ENCODE assay signal across 8 cellular contexts in the genomic region with DNA sequence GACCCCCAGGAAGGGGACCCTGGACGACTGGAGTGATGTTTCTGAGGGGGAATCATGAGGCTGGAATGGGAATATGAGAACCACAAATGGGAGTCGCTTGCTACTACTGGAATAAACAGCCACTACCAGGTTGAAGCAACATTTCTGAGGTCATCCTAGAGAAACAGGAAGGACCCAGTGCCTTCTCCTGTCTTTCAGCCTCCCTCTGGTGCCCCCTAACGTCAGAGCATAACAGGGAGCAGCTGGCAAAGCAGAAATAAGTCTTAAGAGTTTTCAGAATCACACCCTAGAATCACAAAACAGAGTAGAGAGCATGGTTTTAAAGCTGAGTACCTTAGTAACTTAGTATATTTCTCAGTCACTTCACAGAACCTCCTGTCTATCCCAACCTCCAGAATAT.
DNase-seq lines count a peak whose midpoint lies in the region; ATAC-seq, FAIRE-seq and TF ChIP-seq lines count a peak whose summit lies in the region.

No MANE protein-coding gene starts in this region.

- H4K20me1 ChIP-seq in MM.1S (ENCODE audit: insufficient read depth, low read length) = no peaks in the 10 kb centered on the region
- H4K20me1 ChIP-seq in mammary epithelial cell (ENCODE audit: insufficient read depth, low read length) = no peaks in the 10 kb centered on the region
- H4K20me1 ChIP-seq in osteoblast (ENCODE audit: insufficient read depth, low read length) = no peaks in the 10 kb centered on the region

- BruUV-seq in mammary epithelial cell (replicated peaks; lab: Mats Ljungman, UMichigan) = no TSS peak

- no peaks in the 10 kb centered on the region for H3K9me3 ChIP-seq in MM.1S (replicated peaks; ENCODE audit: insufficient read depth, low read length)
- H3K9me3 ChIP-seq in mammary epithelial cell (replicated peaks; ENCODE audit: insufficient read depth, low read length) = no peaks in the 10 kb centered on the region
- H3K9me3 ChIP-seq in osteoblast (ENCODE audit: low read depth, low read length) = no peaks in the 10 kb centered on the region
- H3K9me3 ChIP-seq in suprapubic skin = no peaks in the 10 kb centered on the region

- H3K27ac Mint-ChIP-seq in activated T-cell treated with anti-CD3 and anti-CD28 coated beads, Interleukin-2, amount 50 U/mL, for 72 hours = no peak overlapping the region

- peak; percentile 71 for FAIRE-seq in H54 (lab: Jason Lieb, UNC)

- ATAC-seq in activated T-cell treated with anti-CD3 and anti-CD28 coated beads, Interleukin-2, amount 50 U/mL, for 72 hours (replicated peaks in 1 of 2) = no peak

- H3F3A ChIP-seq in MM.1S (ENCODE audit: insufficient read depth, low read length) = no peaks in the 10 kb centered on the region

- WGBS in mammary epithelial cell (ENCODE audit: low coverage, missing lambda C conversion rate) = 0% methylated on average over 3 of the region's 3 CpGs
- 17% methylated on average over 3 of the region's 3 CpGs for WGBS in suprapubic skin

- H3K4me2 ChIP-seq in MM.1S (ENCODE audit: low read depth, low read length) (no peak overlapping the region), mammary epithelial cell (ENCODE audit: insufficient read depth, low read depth, low read length) (no peak overlapping the region), osteoblast (ENCODE audit: insufficient read depth, low read length) (no peak overlapping the region)

- H3K27ac ChIP-seq in MM.1S (ENCODE audit: low read length) (no peak overlapping the region), mammary epithelial cell (ENCODE audit: insufficient read depth, low read depth, low read length) (no peak overlapping the region), osteoblast (ENCODE audit: low read depth, low read length) (no peak overlapping the region), suprapubic skin (no peak overlapping the region)

- in situ Hi-C loops in mammary epithelial cell (cut with MboI; ENCODE audit: low sequenced_read_pairs in 2 of 2) = loop anchor here (25.0 kb wide), 1 partner anchor 333 kb away; no protein-coding TSS in a partner anchor

- H3K4me1 Mint-ChIP-seq in activated T-cell treated with anti-CD3 and anti-CD28 coated beads, Interleukin-2, amount 50 U/mL, for 72 hours (ENCODE audit: low read depth) = no peaks in the 10 kb centered on the region

- no peaks in the 10 kb centered on the region for H3K36me3 Mint-ChIP-seq in activated T-cell treated with anti-CD3 and anti-CD28 coated beads, Interleukin-2, amount 50 U/mL, for 72 hours (ENCODE audit: insufficient read depth in 2 of 2)

- H3K9ac ChIP-seq in MM.1S (ENCODE audit: low read length) (no peak overlapping the region), mammary epithelial cell (ENCODE audit: insufficient read depth, low read length) (no peak overlapping the region)

- H3K27me3 ChIP-seq in MM.1S (replicated peaks; ENCODE audit: insufficient read depth, low read length) (no peaks in the 10 kb centered on the region), mammary epithelial cell (ENCODE audit: insufficient read depth, low read length) (peaks cover 2% of the 10 kb centered on the region), osteoblast (ENCODE audit: insufficient read depth, low read length) (peaks cover 4% of the 10 kb centered on the region), suprapubic skin (no peaks in the 10 kb centered on the region)

- no peak for TF ChIP-seq EP300 in suprapubic skin (IDR thresholded peaks at IDR 0.05)

- H3K79me2 ChIP-seq in MM.1S (ENCODE audit: low read length) = no peaks in the 10 kb centered on the region
- no peaks in the 10 kb centered on the region for H3K79me2 ChIP-seq in mammary epithelial cell (ENCODE audit: insufficient read depth, low read length)
- no peaks in the 10 kb centered on the region for H3K79me2 ChIP-seq in osteoblast (ENCODE audit: insufficient read depth, low read length)

- intact Hi-C loops in mammary epithelial cell (cut with micrococcal nuclease) = loop anchor here (1.0 to 5.0 kb wide), 2 partner anchors 338 to 973 kb away; no protein-coding TSS in a partner anchor

- dilution Hi-C loops in mammary epithelial cell (cut with HindIII; ENCODE audit: low sequenced_read_pairs) = no loop called here

- H3K36me3 ChIP-seq in MM.1S (replicated peaks; ENCODE audit: insufficient read depth, low read length) (no peaks in the 10 kb centered on the region), mammary epithelial cell (ENCODE audit: insufficient read depth, low read length) (no peaks in the 10 kb centered on the region), osteoblast (ENCODE audit: insufficient read depth, low read length) (no peaks in the 10 kb centered on the region), suprapubic skin (no peaks in the 10 kb centered on the region)

- H3K4me3 ChIP-seq in MM.1S (ENCODE audit: low read length) = no peak overlapping the region
- H3K4me3 ChIP-seq in mammary epithelial cell (replicated peaks in 1 of 3; ENCODE audit: insufficient read depth in 1 of 3, low read depth in 2 of 3, low read length in 3 of 3) = no peak overlapping the region
- H3K4me3 ChIP-seq in osteoblast (ENCODE audit: insufficient read depth, low read length) = no peak overlapping the region
- no peak overlapping the region for H3K4me3 ChIP-seq in suprapubic skin

- H3K4me1 ChIP-seq in MM.1S (ENCODE audit: low read length) (no peaks in the 10 kb centered on the region), mammary epithelial cell (ENCODE audit: insufficient read depth, low read length) (no peaks in the 10 kb centered on the region), osteoblast (ENCODE audit: insufficient read depth, low read length) (no peaks in the 10 kb centered on the region), suprapubic skin (no peaks in the 10 kb centered on the region)

- no peak for TF ChIP-seq POLR2A in H54 (IDR thresholded peaks at IDR 0.05; ENCODE audit: low read depth, low read length)
- no peak for TF ChIP-seq POLR2A in suprapubic skin (IDR thresholded peaks at IDR 0.05)

- CTCF ChIA-PET in mammary epithelial cell (lab: Charles Lee; ENCODE audit: low non-redundant PET) = interaction anchor here (0.6 to 0.7 kb wide), 2 partner anchors 120 to 1023 kb away, joined by 3 to 5 read pairs; no protein-coding TSS in a partner anchor

- H3K9me3 Mint-ChIP-seq in activated T-cell treated with anti-CD3 and anti-CD28 coated beads, Interleukin-2, amount 50 U/mL, for 72 hours = peaks cover 0 to 2% of the 10 kb centered on the region in 2 donors

- no peak overlapping the region for H3K4me3 Mint-ChIP-seq in activated T-cell treated with anti-CD3 and anti-CD28 coated beads, Interleukin-2, amount 50 U/mL, for 72 hours

- DNase-seq in activated T-cell treated with anti-CD3 and anti-CD28 coated beads, Interleukin-2, amount 50 U/mL, for 72 hours = peak; percentile 0 to 1
- no peak for DNase-seq in activated T-cell treated with anti-CD3 and anti-CD28 coated beads, Interleukin-2, amount 50 U/mL, for 1 hour
- peak; percentile 2 for DNase-seq in H54 (ENCODE audit: insufficient read length, low spot score)
- DNase-seq in MM.1S = peak; percentile 48
- DNase-seq in mammary epithelial cell = peak; percentile 32
- DNase-seq in osteoblast (ENCODE audit: insufficient read length, low spot score, missing footprints) = peak; percentile 22
- no peak for DNase-seq in suprapubic skin (ENCODE audit: low spot score in 2 of 2)
- no peak for DNase-seq in activated naive CD4-positive, alpha-beta T cell (lab: John Stamatoyannopoulos, UW)

- H2AFZ ChIP-seq in MM.1S (ENCODE audit: low read length) (peak overlapping the region; percentile 40; the same call in 1 of the 2 replicates), mammary epithelial cell (ENCODE audit: low read depth, low read length) (no peak overlapping the region), osteoblast (ENCODE audit: low read length) (no peak overlapping the region)

- no peaks in the 10 kb centered on the region for H3K9me2 ChIP-seq in MM.1S (replicated peaks; ENCODE audit: insufficient read depth, low read length)

- TF ChIP-seq CTCF in MM.1S (IDR thresholded peaks at IDR 0.05; ENCODE audit: low read length) = peak; percentile 67
- TF ChIP-seq CTCF in mammary epithelial cell (conservative IDR thresholded peaks at IDR 0.05 in 1 of 2, IDR thresholded peaks at IDR 0.05 in 1 of 2; ENCODE audit: extremely low read depth in 1 of 2, insufficient read depth in 1 of 2, low read depth in 1 of 2, low read length in 2 of 2) = peak; percentile 68 to 74
- TF ChIP-seq CTCF in osteoblast (IDR thresholded peaks at IDR 0.05; ENCODE audit: extremely low read depth, low read depth, low read length) = peak; percentile 76
- TF ChIP-seq CTCF in suprapubic skin (IDR thresholded peaks at IDR 0.05) = peak in 1 of 2 donors; percentile 6

- no peaks in the 10 kb centered on the region for H3K27me3 Mint-ChIP-seq in activated T-cell treated with anti-CD3 and anti-CD28 coated beads, Interleukin-2, amount 50 U/mL, for 72 hours (ENCODE audit: low read depth)

Comparison
In these comparisons a context has a peak if more than half of its experiments do, and no peak if none do; other contexts are left out.
1. DNase-seq: peak in activated T-cell treated with anti-CD3 and anti-CD28 coated beads, Interleukin-2, amount 50 U/mL, for 72 hours (2 of 2), H54 (single experiment), MM.1S (single experiment), mammary epithelial cell (single experiment) and osteoblast (single experiment); none in activated T-cell treated with anti-CD3 and anti-CD28 coated beads, Interleukin-2, amount 50 U/mL, for 1 hour (single experiment), suprapubic skin (0 of 2) and activated naive CD4-positive, alpha-beta T cell (0 of 4).